10 cellular contexts compared by ENCODE assay signal in the genomic region with DNA sequence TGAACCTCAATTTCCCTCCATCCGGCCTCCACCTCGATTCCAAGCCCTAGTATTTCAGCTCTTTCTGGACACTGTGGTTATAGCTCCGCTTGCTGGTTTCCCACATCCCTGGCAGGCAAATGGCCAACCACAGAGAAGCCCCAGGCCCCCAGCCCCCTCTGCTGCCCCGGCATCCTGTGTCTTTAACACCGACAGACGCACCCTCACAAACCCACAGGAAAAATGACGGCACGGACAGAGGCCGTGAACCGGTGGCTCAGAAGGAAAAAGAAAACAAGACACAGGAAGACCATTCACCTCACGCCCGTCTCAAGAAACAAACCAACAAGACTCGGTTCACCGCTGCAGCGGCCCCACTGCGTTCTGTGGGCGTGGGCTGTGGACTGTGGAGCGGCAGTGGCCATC. TPM values are rescaled to one million over a fixed set of nuclear protein-coding genes. Genes with fewer than 3 reads are reported as not detected.
DNase-seq lines count a peak whose midpoint lies in the region; ATAC-seq and TF ChIP-seq lines count a peak whose summit lies in the region.
"Had no signal": no experiment of that assay in that cellular context is flagged by ENCODE, and none has a peak within 500 bp of the region (broad histone marks: within the 10 kb centered on the region; RNA-seq: fewer than 3 reads in every experiment).

No MANE protein-coding gene starts in this region.

- in situ Hi-C loops in GM13976 (cut with MboI; ENCODE audit: low sequenced_read_pairs, unreplicated experiment): no loop called here

- peak overlapping the region; percentile 2 for H3K27ac ChIP-seq in thymus (ENCODE audit: low read depth)
- H3K27ac ChIP-seq: body of pancreas, HL-60 had no signal

- H3K9me3 ChIP-seq in thymus (ENCODE audit: control insufficient read depth): no peaks in the 10 kb centered on the region
- H3K9me3 ChIP-seq: body of pancreas had no signal

- no peak overlapping the region for H3K4me3 ChIP-seq in epithelial cell of proximal tubule (ENCODE audit: low read depth, low read length)
- no peak overlapping the region for H3K4me3 ChIP-seq in thymus (ENCODE audit: low read length)
- H3K4me3 ChIP-seq: body of pancreas had no signal

- H3K27me3 ChIP-seq in thymus (ENCODE audit: control insufficient read depth, insufficient read depth): peaks cover 17% of the 10 kb centered on the region
- H3K27me3 ChIP-seq: body of pancreas had no signal

- peaks cover 5% of the 10 kb centered on the region for H3K27me3 Mint-ChIP-seq in activated CD8-positive, alpha-beta T cell treated with anti-CD3 and anti-CD28 coated beads for 36 hours

- peak; percentile 19 for DNase-seq in activated CD8-positive, alpha-beta memory T cell treated with anti-CD3 and anti-CD28 coated beads, Interleukin-2, amount 50 U/mL, for 1 hour (ENCODE audit: extremely low read depth)
- DNase-seq in activated CD8-positive, alpha-beta memory T cell treated with anti-CD3 and anti-CD28 coated beads, Interleukin-2, amount 50 U/mL, for 4 hours: no peak
- peak; percentile 58 for DNase-seq in activated CD8-positive, alpha-beta T cell treated with anti-CD3 and anti-CD28 coated beads for 36 hours
- DNase-seq in epithelial cell of proximal tubule (ENCODE audit: low read depth): no peak
- DNase-seq in cerebellar cortex (ENCODE audit: low spot score): no peak
- DNase-seq in GM13976 (ENCODE audit: low spot score): no peak
- no peak for DNase-seq in GM19238 (ENCODE audit: insufficient read length, low spot score)
- DNase-seq: body of pancreas had no signal

- H3K27ac Mint-ChIP-seq in activated CD8-positive, alpha-beta T cell treated with anti-CD3 and anti-CD28 coated beads for 36 hours: peak overlapping the region; percentile 53

- no peak for ATAC-seq in activated CD8-positive, alpha-beta T cell treated with anti-CD3 and anti-CD28 coated beads for 36 hours
- ATAC-seq: body of pancreas had no signal

- 6% methylated on average over 18 of the region's 18 CpGs for WGBS in thymus

- no peaks in the 10 kb centered on the region for H3K9me3 Mint-ChIP-seq in activated CD8-positive, alpha-beta T cell treated with anti-CD3 and anti-CD28 coated beads for 36 hours

- peaks cover 24% of the 10 kb centered on the region for H3K4me1 ChIP-seq in thymus (ENCODE audit: control insufficient read depth, insufficient read depth, low read length)

- peak overlapping the region; percentile 31 for H3K4me3 Mint-ChIP-seq in activated CD8-positive, alpha-beta T cell treated with anti-CD3 and anti-CD28 coated beads for 36 hours

- peaks cover 6% of the 10 kb centered on the region for H3K36me3 Mint-ChIP-seq in activated CD8-positive, alpha-beta T cell treated with anti-CD3 and anti-CD28 coated beads for 36 hours (ENCODE audit: low read depth)

- POLR2A ChIA-PET in activated CD8-positive, alpha-beta T cell treated with anti-CD3 and anti-CD28 coated beads for 36 hours (lab: Charles Lee): interaction anchor here (2.3 kb wide), 1 partner anchor 96 kb away, joined by 5 read pairs; no protein-coding TSS in a partner anchor

- peaks cover 46% of the 10 kb centered on the region for H3K4me1 Mint-ChIP-seq in activated CD8-positive, alpha-beta T cell treated with anti-CD3 and anti-CD28 coated beads for 36 hours (ENCODE audit: low read depth)

- no peak for TF ChIP-seq CTCF in activated CD8-positive, alpha-beta T cell treated with anti-CD3 and anti-CD28 coated beads for 36 hours (IDR thresholded peaks at IDR 0.05)
- TF ChIP-seq CTCF in epithelial cell of proximal tubule (conservative IDR thresholded peaks at IDR 0.05; ENCODE audit: low read depth, low read length) (peak; percentile 14), GM13976 (IDR thresholded peaks at IDR 0.05; ENCODE audit: borderline replicate concordance, control extremely low read depth, extremely low read depth, insufficient read depth, missing control alignments) (no peak)

- CTCF ChIA-PET in activated CD8-positive, alpha-beta T cell treated with anti-CD3 and anti-CD28 coated beads for 36 hours (lab: Charles Lee): interaction anchor here (2.5 kb wide), 1 partner anchor 31 kb away, joined by 13 read pairs; a partner anchor contains a TSS

- intact Hi-C loops in activated CD8-positive, alpha-beta T cell treated with anti-CD3 and anti-CD28 coated beads for 36 hours (cut with micrococcal nuclease): no loop called here

- peaks cover 16% of the 10 kb centered on the region for H3K36me3 ChIP-seq in thymus (ENCODE audit: control insufficient read depth, insufficient read depth)

RNA-seq across cellular contexts. Expression of a gene that starts 1.5 kb away (rescaled TPM):
- total RNA-seq in activated CD8-positive, alpha-beta T cell treated with anti-CD3 and anti-CD28 coated beads for 36 hours: not detected
- 2.2 and 2.4 TPM in 2 replicates for total RNA-seq in epithelial cell of proximal tubule
- 44.6 TPM for polyA plus RNA-seq in thymus

RNA-seq across cellular contexts. Expression of a gene that starts 5.6 kb away (rescaled TPM):
- total RNA-seq in activated CD8-positive, alpha-beta T cell treated with anti-CD3 and anti-CD28 coated beads for 36 hours: 10 to 100 TPM; 60.5 to 61.8 TPM
- 70.1 and 81.7 TPM in 2 replicates for total RNA-seq in epithelial cell of proximal tubule
- polyA plus RNA-seq in thymus: 431 TPM

RNA-seq across cellular contexts. Expression of a gene that starts 15.0 kb away (rescaled TPM):
- not detected for total RNA-seq in activated CD8-positive, alpha-beta T cell treated with anti-CD3 and anti-CD28 coated beads for 36 hours
- total RNA-seq in epithelial cell of proximal tubule: not detected in 2 replicates
- 5.0 TPM for polyA plus RNA-seq in thymus
- total RNA-seq: body of pancreas had no signal

RNA-seq across cellular contexts. Expression of a gene that starts 20.5 kb away (rescaled TPM):
- not detected for total RNA-seq in activated CD8-positive, alpha-beta T cell treated with anti-CD3 and anti-CD28 coated beads for 36 hours
- total RNA-seq in epithelial cell of proximal tubule: not detected in 2 replicates
- polyA plus RNA-seq in thymus: 137 TPM

RNA-seq across cellular contexts. Expression of a gene that starts 30.2 kb away (rescaled TPM):
- total RNA-seq in activated CD8-positive, alpha-beta T cell treated with anti-CD3 and anti-CD28 coated beads for 36 hours: 10 to 100 TPM; 11.8 to 16.2 TPM
- 3.0 and 7.6 TPM in 2 replicates for total RNA-seq in epithelial cell of proximal tubule
- 37.3 TPM for polyA plus RNA-seq in thymus

Comparison
In these comparisons a context has a peak if more than half of its experiments do, and no peak if none do; other contexts are left out.
1. DNase-seq: peak in activated CD8-positive, alpha-beta memory T cell treated with anti-CD3 and anti-CD28 coated beads, Interleukin-2, amount 50 U/mL, for 1 hour (single experiment) and activated CD8-positive, alpha-beta T cell treated with anti-CD3 and anti-CD28 coated beads for 36 hours (single experiment); none in activated CD8-positive, alpha-beta memory T cell treated with anti-CD3 and anti-CD28 coated beads, Interleukin-2, amount 50 U/mL, for 4 hours (single experiment), epithelial cell of proximal tubule (single experiment), cerebellar cortex (single experiment), GM13976 (single experiment) and GM19238 (single experiment).